In genomic region chr11:36744375-36745168, GRCh38 we compare ENCODE assay signal across 8 cellular contexts.
DNase-seq lines count a peak whose midpoint lies in the region; ATAC-seq and TF ChIP-seq lines count a peak whose summit lies in the region.

No MANE protein-coding gene starts in this region.

- no peak overlapping the region for H3K4me2 ChIP-seq in KMS-11
- no peak overlapping the region for H3K4me2 ChIP-seq in SK-N-SH

- H2AFZ ChIP-seq in KMS-11 (ENCODE audit: low read depth) (no peak overlapping the region), SK-N-SH (ENCODE audit: low read depth) (no peak overlapping the region)

- intact Hi-C loops in left ventricle myocardium inferior (cut with micrococcal nuclease) = no loop called here

- TF ChIP-seq EP300 in SK-N-SH (IDR thresholded peaks at IDR 0.05; ENCODE audit: borderline replicate concordance in 1 of 2, low read depth in 1 of 2, low read length in 1 of 2) = no peak

- H3K27me3 ChIP-seq in KMS-11 (ENCODE audit: insufficient read depth, low read depth) = no peaks in the 10 kb centered on the region
- H3K27me3 ChIP-seq in SK-N-SH (ENCODE audit: insufficient read depth) = no peaks in the 10 kb centered on the region
- peaks cover 36% of the 10 kb centered on the region for H3K27me3 ChIP-seq in left ventricle myocardium inferior (ENCODE audit: low read depth)

- H3K36me3 Mint-ChIP-seq in activated naive CD8-positive, alpha-beta T cell treated with anti-CD3 and anti-CD28 coated beads, Interleukin-2, amount 50 U/mL, for 24 hours (ENCODE audit: low read depth) = no peaks in the 10 kb centered on the region

- 68% methylated on average over 11 of the region's 11 CpGs for WGBS in SK-N-SH (ENCODE audit: low lambda C conversion rate)

- no peaks in the 10 kb centered on the region for H3K9me2 ChIP-seq in SK-N-SH

- H3K27ac Mint-ChIP-seq in activated naive CD8-positive, alpha-beta T cell treated with anti-CD3 and anti-CD28 coated beads, Interleukin-2, amount 50 U/mL, for 24 hours = no peak overlapping the region

- H3K4me1 Mint-ChIP-seq in activated naive CD8-positive, alpha-beta T cell treated with anti-CD3 and anti-CD28 coated beads, Interleukin-2, amount 50 U/mL, for 24 hours = peaks cover 4% of the 10 kb centered on the region

- H3K27ac ChIP-seq in KMS-11 (no peak overlapping the region), SK-N-SH (ENCODE audit: low read depth in 2 of 2, low read length in 1 of 2) (no peak overlapping the region), left ventricle myocardium inferior (replicated peaks) (no peak overlapping the region)

- TF ChIP-seq RAD21 in SK-N-SH (IDR thresholded peaks at IDR 0.05; ENCODE audit: low read length) = peak; percentile 55

- CTCF ChIA-PET in SK-N-SH (lab: Yijun Ruan, JAX) = interaction anchor here (0.6 to 4.0 kb wide), 11 partner anchors 9 to 181 kb away, joined by 3 to 44 read pairs (median 3); no protein-coding TSS in a partner anchor

- H3K36me3 ChIP-seq in KMS-11 (ENCODE audit: insufficient read depth) (no peaks in the 10 kb centered on the region), SK-N-SH (replicated peaks in 1 of 2; ENCODE audit: control insufficient read depth in 1 of 2, insufficient read depth in 2 of 2, low read length in 1 of 2) (no peaks in the 10 kb centered on the region), left ventricle myocardium inferior (no peaks in the 10 kb centered on the region)

- DNase-seq in DMS 273 (lab: John Stamatoyannopoulos, UW; ENCODE audit: unreplicated experiment) (peak; percentile 72), DMS 273 treated with DMSO at 0.1 percent for 48 hours (lab: John Stamatoyannopoulos, UW) (no peak), SK-N-SH (peak; percentile 48), left ventricle myocardium inferior (peak; percentile 72), retinal pigment epithelial cell (ENCODE audit: low read depth) (peak; percentile 22)
- peak; percentile 73 for DNase-seq in activated naive CD8-positive, alpha-beta T cell treated with anti-CD3 and anti-CD28 coated beads, Interleukin-2, amount 50 U/mL, for 24 hours

- TF ChIP-seq CTCF in KMS-11 (conservative IDR thresholded peaks at IDR 0.05; ENCODE audit: low read depth, low read length) = peak; percentile 82
- peak; percentile 79 for TF ChIP-seq CTCF in SK-N-SH (IDR thresholded peaks at IDR 0.05)
- peak; percentile 79 for TF ChIP-seq CTCF in left ventricle myocardium inferior (IDR thresholded peaks at IDR 0.05; ENCODE audit: borderline replicate concordance)
- peak; percentile 94 for TF ChIP-seq CTCF in retinal pigment epithelial cell (conservative IDR thresholded peaks at IDR 0.05; ENCODE audit: low read depth, low read length)

- H3K9me3 Mint-ChIP-seq in activated naive CD8-positive, alpha-beta T cell treated with anti-CD3 and anti-CD28 coated beads, Interleukin-2, amount 50 U/mL, for 24 hours = no peaks in the 10 kb centered on the region

- POLR2A ChIA-PET in SK-N-SH (lab: Yijun Ruan, JAX) = interaction anchor here (0.7 kb wide), 1 partner anchor 264 kb away, joined by 3 read pairs; no protein-coding TSS in a partner anchor

- H3K4me3 Mint-ChIP-seq in activated naive CD8-positive, alpha-beta T cell treated with anti-CD3 and anti-CD28 coated beads, Interleukin-2, amount 50 U/mL, for 24 hours = no peak overlapping the region

- ATAC-seq in activated naive CD8-positive, alpha-beta T cell treated with anti-CD3 and anti-CD28 coated beads, Interleukin-2, amount 50 U/mL, for 24 hours = peak; percentile 30
- no peak for ATAC-seq in GM18505 (IDR thresholded peaks at IDR 0.05; ENCODE audit: unreplicated experiment)

- H4K20me1 ChIP-seq in KMS-11 (ENCODE audit: insufficient read depth) = no peaks in the 10 kb centered on the region
- no peaks in the 10 kb centered on the region for H4K20me1 ChIP-seq in SK-N-SH (ENCODE audit: insufficient read depth)

- no peak overlapping the region for H3K4me3 ChIP-seq in KMS-11 (IDR thresholded peaks at IDR 0.05; ENCODE audit: insufficient read depth, low read depth, low read length)
- H3K4me3 ChIP-seq in SK-N-SH (ENCODE audit: low read depth in 2 of 2, low read length in 1 of 2) = peak overlapping the region in 1 of 2 experiments; percentile 29; a peak in 1 of 4 replicates
- no peak overlapping the region for H3K4me3 ChIP-seq in left ventricle myocardium inferior
- no peak overlapping the region for H3K4me3 ChIP-seq in retinal pigment epithelial cell (ENCODE audit: low read length)

- H3F3A ChIP-seq in SK-N-SH (replicated peaks; ENCODE audit: insufficient read depth) = peaks cover 10% of the 10 kb centered on the region

- no peaks in the 10 kb centered on the region for H3K9me3 ChIP-seq in SK-N-SH
- H3K9me3 ChIP-seq in left ventricle myocardium inferior (replicated peaks) = no peaks in the 10 kb centered on the region

- H3K27me3 Mint-ChIP-seq in activated naive CD8-positive, alpha-beta T cell treated with anti-CD3 and anti-CD28 coated beads, Interleukin-2, amount 50 U/mL, for 24 hours = peaks cover 37% of the 10 kb centered on the region

- H3K4me1 ChIP-seq in KMS-11 (ENCODE audit: low read depth, poor library complexity, severe bottlenecking) = no peaks in the 10 kb centered on the region
- H3K4me1 ChIP-seq in SK-N-SH (ENCODE audit: control insufficient read depth in 1 of 2, insufficient read depth in 2 of 2, low read depth in 1 of 2, low read length in 1 of 2) = peaks cover 6 to 8% of the 10 kb centered on the region in 2 experiments; a peak in 3 of 4 replicates
- peaks cover 4% of the 10 kb centered on the region for H3K4me1 ChIP-seq in left ventricle myocardium inferior

- H3K79me2 ChIP-seq in KMS-11 (ENCODE audit: insufficient read depth, low read depth) (no peaks in the 10 kb centered on the region), SK-N-SH (ENCODE audit: insufficient read depth) (no peaks in the 10 kb centered on the region)

- H3K9ac ChIP-seq in KMS-11 = no peak overlapping the region
- H3K9ac ChIP-seq in SK-N-SH = no peak overlapping the region

- TF ChIP-seq POLR2A in GM18505 (IDR thresholded peaks at IDR 0.05; ENCODE audit: borderline replicate concordance, extremely low read depth, insufficient read depth, insufficient read length) = no peak

TF ChIP-seq in SK-N-SH, 30 proteins besides CTCF, POLR2A, EP300 and RAD21:
- TF ChIP-seq SMC3 (IDR thresholded peaks at IDR 0.05; ENCODE audit: low read depth, low read length) (peak; percentile 61), TEAD4 (IDR thresholded peaks at IDR 0.05; ENCODE audit: borderline replicate concordance, insufficient read depth) (no peak)
- TF ChIP-seq, protein P1, sequence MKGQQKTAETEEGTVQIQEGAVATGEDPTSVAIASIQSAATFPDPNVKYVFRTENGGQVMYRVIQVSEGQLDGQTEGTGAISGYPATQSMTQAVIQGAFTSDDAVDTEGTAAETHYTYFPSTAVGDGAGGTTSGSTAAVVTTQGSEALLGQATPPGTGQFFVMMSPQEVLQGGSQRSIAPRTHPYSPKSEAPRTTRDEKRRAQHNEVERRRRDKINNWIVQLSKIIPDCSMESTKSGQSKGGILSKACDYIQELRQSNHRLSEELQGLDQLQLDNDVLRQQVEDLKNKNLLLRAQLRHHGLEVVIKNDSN (IDR thresholded peaks at IDR 0.05; ENCODE audit: borderline replicate concordance, low read depth) = peak; percentile 38; the same call in 1 of the 2 replicates
